8 cellular contexts compared by ENCODE assay signal in the genomic region with DNA sequence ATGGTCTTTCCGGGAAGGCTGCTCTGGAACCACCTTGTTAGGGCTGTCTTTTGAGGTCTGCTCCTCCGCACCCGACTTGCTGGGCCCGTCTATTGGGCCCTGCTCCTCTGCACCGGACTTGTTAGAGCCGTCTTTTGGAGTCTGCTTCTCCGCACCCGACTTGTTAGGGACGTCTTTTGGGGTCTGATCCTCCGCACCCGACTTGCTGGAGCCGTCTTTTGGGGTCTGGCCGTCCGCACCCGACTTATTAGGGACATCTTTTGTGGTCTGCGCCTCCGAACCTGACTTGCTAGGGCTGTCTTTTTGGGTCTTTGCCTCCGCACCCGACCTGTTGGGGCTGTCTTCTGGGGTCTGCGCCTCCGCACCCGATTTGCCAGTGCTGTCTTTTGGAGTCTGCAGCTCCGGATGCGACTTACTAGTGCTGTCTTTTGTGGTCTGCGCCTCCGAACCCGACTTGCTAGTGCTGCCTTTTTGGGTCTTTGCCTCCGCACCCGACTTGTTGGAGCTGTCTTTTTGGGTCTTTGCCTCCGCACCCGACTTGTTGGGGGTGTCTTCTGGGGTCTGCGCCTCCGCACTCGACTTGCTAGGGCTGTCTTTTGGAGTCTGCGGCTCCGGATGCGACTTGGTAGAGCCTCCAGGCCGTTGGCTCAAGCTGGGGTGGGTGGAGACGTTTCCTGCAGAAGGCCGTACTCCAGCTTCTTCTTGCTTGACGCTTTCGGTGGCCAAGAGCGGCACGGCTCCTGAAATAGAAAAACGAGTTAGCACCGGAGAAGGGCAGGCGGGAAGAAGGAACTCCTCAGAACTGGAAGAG. TPM values are rescaled to one million over a fixed set of nuclear protein-coding genes. Genes with fewer than 3 reads are reported as not detected.
A peak's percentile ranks its signal among the peaks of the same experiment; 100 is the strongest.
DNase-seq lines count a peak whose midpoint lies in the region; ATAC-seq, FAIRE-seq and TF ChIP-seq lines count a peak whose summit lies in the region.

No MANE protein-coding gene starts in this region.

- peaks cover 48% of the 10 kb centered on the region for H3K4me1 Mint-ChIP-seq in T-helper 17 cell

- H3K36me3 ChIP-seq in GM12878 (ENCODE audit: control insufficient read depth in 2 of 2, insufficient read depth in 2 of 2, low read length in 1 of 2) (peaks cover 8 to 23% of the 10 kb centered on the region in 2 experiments), keratinocyte (ENCODE audit: control insufficient read depth in 2 of 2, extremely low read depth in 1 of 2, insufficient read depth in 2 of 2, low read length in 2 of 2) (peaks cover 18 to 19% of the 10 kb centered on the region in 2 experiments)

- H3K4me1 ChIP-seq in GM12878 (ENCODE audit: control insufficient read depth, insufficient read depth, low read length): peaks cover 20% of the 10 kb centered on the region
- peaks cover 18% of the 10 kb centered on the region for H3K4me1 ChIP-seq in keratinocyte (ENCODE audit: control insufficient read depth, extremely low read depth, insufficient read depth, low read length)

- H3K36me3 Mint-ChIP-seq in T-helper 17 cell (ENCODE audit: low read depth): peaks cover 18% of the 10 kb centered on the region

- no peak for TF ChIP-seq RAD21 in GM12878 (IDR thresholded peaks at IDR 0.05; ENCODE audit: insufficient read depth, low read depth, low read length)

- H2AFZ ChIP-seq in GM12878 (ENCODE audit: control insufficient read depth, low read depth, low read length): peak overlapping the region; percentile 92
- peak overlapping the region; percentile 88 for H2AFZ ChIP-seq in keratinocyte (ENCODE audit: control insufficient read depth, low read length)

- TF ChIP-seq CTCF in GM12878 (IDR thresholded peaks at IDR 0.05 in 2 of 3, conservative IDR thresholded peaks at IDR 0.05 in 1 of 3; ENCODE audit: control insufficient read depth in 2 of 3, extremely low read depth in 1 of 3, insufficient read depth in 1 of 3, low read depth in 3 of 3, low read length in 3 of 3): no peak
- TF ChIP-seq CTCF in keratinocyte (optimal IDR thresholded peaks at IDR 0.05 in 1 of 3, IDR thresholded peaks at IDR 0.05 in 1 of 3, conservative IDR thresholded peaks at IDR 0.05 in 1 of 3; ENCODE audit: extremely low read depth in 1 of 3, insufficient read depth in 2 of 3, low read length in 3 of 3): no peak

- DNase-seq in SKM-1 (lab: John Stamatoyannopoulos, UW; ENCODE audit: unreplicated experiment) (peak; percentile 82), SKM-1 treated with dmso at 0.1 percent for 144 hours (lab: John Stamatoyannopoulos, UW; ENCODE audit: unreplicated experiment) (no peak), T-helper 17 cell (peak; percentile 25 to 38 (median 26)), GM12878 (ENCODE audit: low read depth, low spot score) (no peak), keratinocyte (ENCODE audit: low read depth, low spot score) (peak; percentile 11)
- peak in 3 of 4 experiments; percentile 21 to 37 (median 36) for DNase-seq in stimulated activated CD4-positive, alpha-beta T cell treated with anti-CD3 and anti-CD28 coated beads, Interleukin-1b, Interleukin-23, amount 100 ng/mL, for 24 hours (ENCODE audit: low read depth in 4 of 4, low spot score in 1 of 4)

- H3K9me1 ChIP-seq in keratinocyte (ENCODE audit: control insufficient read depth, extremely low read depth, insufficient read depth, low read length): peaks cover 4% of the 10 kb centered on the region

- H4K20me1 ChIP-seq in GM12878 (ENCODE audit: control insufficient read depth, insufficient read depth) (peaks cover 8% of the 10 kb centered on the region), keratinocyte (ENCODE audit: control insufficient read depth, extremely low read depth, insufficient read depth, low read length) (peaks cover 12% of the 10 kb centered on the region)

- RAD21 ChIA-PET in GM12878 (lab: Charles Lee; ENCODE audit: unreplicated experiment): interaction anchor here (0.8 to 2.4 kb wide), 10 partner anchors 12 to 383 kb away, joined by 3 to 6 read pairs (median 4); a partner anchor contains a TSS

- peak overlapping the region; percentile 98 for H3K4me3 ChIP-seq in GM12878
- peak overlapping the region; percentile 69 to 87 (median 85) for H3K4me3 ChIP-seq in keratinocyte (ENCODE audit: control insufficient read depth in 2 of 3, extremely low read depth in 1 of 3, insufficient read depth in 2 of 3, low read depth in 1 of 3, low read length in 3 of 3)

- no peak for TF ChIP-seq EP300 in GM12878 (IDR thresholded peaks at IDR 0.05; ENCODE audit: borderline replicate concordance in 1 of 2, control insufficient read depth in 1 of 2, low read depth in 2 of 2, low read length in 2 of 2)

- ATAC-seq in HG03280 (IDR thresholded peaks at IDR 0.05; ENCODE audit: unreplicated experiment): peak; percentile 32
- peak; percentile 24 for ATAC-seq in T-helper 17 cell
- ATAC-seq in GM12878: peak; percentile 70
- ATAC-seq in GM18520 (IDR thresholded peaks at IDR 0.05; ENCODE audit: unreplicated experiment): no peak

- BruUV-seq in GM12878 (replicated peaks; lab: Mats Ljungman, UMichigan): TSS peak; percentile 69

- WGBS in GM12878 (ENCODE audit: insufficient coverage, insufficient replicate concordance, low lambda C conversion rate, missing lambda C conversion rate): 2% methylated on average over 47 of the region's 47 CpGs

- peak overlapping the region; percentile 86 for H3K4me2 ChIP-seq in GM12878 (ENCODE audit: control insufficient read depth, insufficient read depth)
- H3K4me2 ChIP-seq in keratinocyte (ENCODE audit: control insufficient read depth, extremely low read depth, insufficient read depth, low read depth, low read length): peak overlapping the region; percentile 77

- peak overlapping the region; percentile 97 for H3K9ac ChIP-seq in GM12878 (ENCODE audit: control insufficient read depth, insufficient read depth, low read length)
- H3K9ac ChIP-seq in keratinocyte (ENCODE audit: control insufficient read depth, extremely low read depth, insufficient read depth, low read length): peak overlapping the region; percentile 91

- peak overlapping the region; percentile 99 for H3K27ac ChIP-seq in GM12878 (ENCODE audit: control insufficient read depth, insufficient read depth)
- H3K27ac ChIP-seq in keratinocyte (ENCODE audit: control insufficient read depth, insufficient read depth, low read length): peak overlapping the region; percentile 91

- FAIRE-seq in GM12878 (lab: Jason Lieb, UNC) (no peak), keratinocyte (lab: Jason Lieb, UNC) (no peak)

- H3K27me3 ChIP-seq in GM12878 (replicated peaks in 1 of 2; ENCODE audit: control insufficient read depth in 2 of 2, insufficient read depth in 2 of 2, low read length in 1 of 2) (no peaks in the 10 kb centered on the region), keratinocyte (ENCODE audit: control insufficient read depth, extremely low read depth, insufficient read depth, low read length) (no peaks in the 10 kb centered on the region)

- dilution Hi-C loops in keratinocyte (cut with MboI; ENCODE audit: extremely low pct_ligation_motif_present, low sequenced_read_pairs): no loop called here

- no peak for TF ChIP-seq POLR2A in GM12878 (IDR thresholded peaks at IDR 0.05; ENCODE audit: low read depth, low read length)

- intact Hi-C loops in GM12878 (cut with micrococcal nuclease; ENCODE audit: unreplicated experiment): loop anchor here (5.0 kb wide), 1 partner anchor 225 kb away; no protein-coding TSS in a partner anchor

- CTCF ChIA-PET in GM12878 (lab: Yijun Ruan, JAX): interaction anchor here (1.2 to 2.7 kb wide), 4 partner anchors 27 to 225 kb away, joined by 3 to 17 read pairs (median 5); a partner anchor contains a TSS

- peak overlapping the region; percentile 99 for H3K4me3 Mint-ChIP-seq in T-helper 17 cell

- SMC1A ChIA-PET in GM12878 (lab: Charles Lee; ENCODE audit: uncharacterized antibody, unreplicated experiment): interaction anchor here (1.4 to 2.2 kb wide), 4 partner anchors 17 to 30 kb away, joined by 3 to 6 read pairs (median 4); a partner anchor contains a TSS

- peak overlapping the region; percentile 99 for H3K27ac Mint-ChIP-seq in T-helper 17 cell

- H3K79me2 ChIP-seq in GM12878 (ENCODE audit: control insufficient read depth, insufficient read depth, low read length) (peaks cover 61% of the 10 kb centered on the region), keratinocyte (ENCODE audit: control insufficient read depth, insufficient read depth, low read length) (peaks cover 44% of the 10 kb centered on the region)

- no peaks in the 10 kb centered on the region for H3K27me3 Mint-ChIP-seq in T-helper 17 cell

- POLR2A ChIA-PET in GM12878 (lab: Charles Lee): interaction anchor here (0.6 to 3.5 kb wide), 11 partner anchors 8 to 877 kb away, joined by 3 to 20 read pairs (median 5); a partner anchor contains a TSS

- in situ Hi-C loops in GM12878 (cut with MboI): no loop called here

- H3K9me3 ChIP-seq in T-helper 17 cell (ENCODE audit: control insufficient read depth, low read length, poor library complexity, severe bottlenecking): no peaks in the 10 kb centered on the region
- no peaks in the 10 kb centered on the region for H3K9me3 ChIP-seq in GM12878 (replicated peaks; ENCODE audit: control insufficient read depth, insufficient read depth, low read length)
- no peaks in the 10 kb centered on the region for H3K9me3 ChIP-seq in keratinocyte (ENCODE audit: control insufficient read depth, low read depth, low read length)

RNA-seq across cellular contexts. Expression of a gene that starts 0.6 kb away (rescaled TPM):
- total RNA-seq in T-helper 17 cell (100 to 1,000 TPM; 122 to 125 TPM), GM12878 (2014; rRNA removed) (35.2 and 37.2 TPM in 2 replicates), GM12878 (2014; rRNA removed; fragmentation: Illumina TruSeq; extraction: Trizol) (35.3 and 36.9 TPM in 2 replicates), GM12878 (2021) (62.6 and 64.7 TPM in 2 replicates)
- total RNA-seq in GM12878 (2013; cell fraction: nucleolus; rRNA removed): 189 and 215 TPM in 2 replicates
- 41.6 TPM for polyA plus RNA-seq in GM12878 (2011; ENCODE audit: low read depth)
- polyA plus RNA-seq in GM12878 (2011; rRNA removed) (82.3 and 92.3 TPM in 2 replicates), GM12878 (2014; fragmentation: Illumina TruSeq; extraction: Trizol) (75.7 and 79.2 TPM in 2 replicates), GM12878 (2014; fragmentation: Nextera tagmentation; extraction: Ambion mirVana) (10 to 100 TPM; 13.8 to 21.6 TPM), GM12878 (2014; rRNA removed) (61.9 and 64.4 TPM in 2 replicates), GM12878 (2016; fragmentation: Nextera tagmentation; extraction: Ambion mirVana) (10 to 100 TPM; 48.1 to 50.7 TPM), keratinocyte (35.4 to 46.9 TPM (median 43.3 TPM) in 3 replicates)
- 62.0 and 71.5 TPM in 2 replicates for polyA plus RNA-seq in GM12878 (2011; cell fraction: cytosol; rRNA removed)
- 56.7 and 70.6 TPM in 2 replicates for polyA plus RNA-seq in GM12878 (2011; cell fraction: nucleus; rRNA removed)
- 51.4 and 53.8 TPM in 2 replicates for polyA plus RNA-seq in GM12878 (2012)
- polyA minus RNA-seq in GM12878 (2011; rRNA and poly(A)+ RNA removed): 59.0 and 63.1 TPM in 2 replicates
- 19.8 and 21.1 TPM in 2 replicates for polyA minus RNA-seq in GM12878 (2011; cell fraction: cytosol; rRNA and poly(A)+ RNA removed)
- 32.6 and 51.3 TPM in 2 replicates for polyA minus RNA-seq in GM12878 (2011; cell fraction: nucleus; rRNA and poly(A)+ RNA removed)
- 9.8 TPM for polyA plus RNA-seq in keratinocyte (2011; ENCODE audit: low read depth)
- polyA plus RNA-seq in keratinocyte (2011; cell fraction: cytosol; rRNA removed): 16.9 and 22.4 TPM in 2 replicates
- 87.5 and 99.4 TPM in 2 replicates for polyA plus RNA-seq in keratinocyte (2011; cell fraction: nucleus; rRNA removed)
- polyA plus RNA-seq in keratinocyte (2012; ENCODE audit: low replicate concordance): 16.7 and 36.0 TPM in 2 replicates
- 28.3 to 43.4 TPM (median 33.0 TPM) in 3 replicates for polyA minus RNA-seq in keratinocyte
- 33.8 TPM for polyA minus RNA-seq in keratinocyte (2011; cell fraction: cytosol; rRNA and poly(A)+ RNA removed)
- 47.8 and 76.7 TPM in 2 replicates for polyA minus RNA-seq in keratinocyte (2011; cell fraction: nucleus; rRNA and poly(A)+ RNA removed)

RNA-seq across cellular contexts. Expression of a gene that starts 27.2 kb away (rescaled TPM):
- total RNA-seq in T-helper 17 cell (10 to 100 TPM; 30.3 to 35.9 TPM), GM12878 (2014; rRNA removed) (26.5 and 27.6 TPM in 2 replicates), GM12878 (2014; rRNA removed; fragmentation: Illumina TruSeq; extraction: Trizol) (22.5 and 22.8 TPM in 2 replicates), GM12878 (2021) (23.6 and 26.2 TPM in 2 replicates)
- 40.3 and 42.7 TPM in 2 replicates for total RNA-seq in GM12878 (2013; cell fraction: nucleolus; rRNA removed)
- polyA plus RNA-seq in GM12878 (2011; ENCODE audit: low read depth): 11.1 TPM
- polyA plus RNA-seq in GM12878 (2011; rRNA removed) (19.2 and 25.1 TPM in 2 replicates), GM12878 (2014; fragmentation: Illumina TruSeq; extraction: Trizol) (20.4 and 28.8 TPM in 2 replicates), GM12878 (2014; fragmentation: Nextera tagmentation; extraction: Ambion mirVana) (1 to 10 TPM; 3.3 to 4.4 TPM), GM12878 (2014; rRNA removed) (21.3 and 21.6 TPM in 2 replicates), GM12878 (2016; fragmentation: Nextera tagmentation; extraction: Ambion mirVana) (10 to 100 TPM; 12.8 to 15.2 TPM), keratinocyte (74.0 to 98.8 TPM (median 74.8 TPM) in 3 replicates)
- polyA plus RNA-seq in GM12878 (2011; cell fraction: cytosol; rRNA removed): 27.2 and 28.2 TPM in 2 replicates
- 44.6 and 50.4 TPM in 2 replicates for polyA plus RNA-seq in GM12878 (2011; cell fraction: nucleus; rRNA removed)
- polyA plus RNA-seq in GM12878 (2012): 14.9 and 16.3 TPM in 2 replicates
- 27.0 and 35.1 TPM in 2 replicates for polyA minus RNA-seq in GM12878 (2011; rRNA and poly(A)+ RNA removed)
- polyA minus RNA-seq in GM12878 (2011; cell fraction: cytosol; rRNA and poly(A)+ RNA removed): 15.8 and 18.2 TPM in 2 replicates
- polyA minus RNA-seq in GM12878 (2011; cell fraction: nucleus; rRNA and poly(A)+ RNA removed): 15.7 and 18.8 TPM in 2 replicates
- polyA plus RNA-seq in keratinocyte (2011; ENCODE audit: low read depth): 20.0 TPM
- 42.6 and 47.0 TPM in 2 replicates for polyA plus RNA-seq in keratinocyte (2011; cell fraction: cytosol; rRNA removed)
- polyA plus RNA-seq in keratinocyte (2011; cell fraction: nucleus; rRNA removed): 199 and 213 TPM in 2 replicates
- 65.0 and 67.0 TPM in 2 replicates for polyA plus RNA-seq in keratinocyte (2012; ENCODE audit: low replicate concordance)
- 83.1 to 180 TPM (median 126 TPM) in 3 replicates for polyA minus RNA-seq in keratinocyte
- polyA minus RNA-seq in keratinocyte (2011; cell fraction: cytosol; rRNA and poly(A)+ RNA removed): 61.2 TPM
- 145 and 178 TPM in 2 replicates for polyA minus RNA-seq in keratinocyte (2011; cell fraction: nucleus; rRNA and poly(A)+ RNA removed)

RNA-seq across cellular contexts. Expression of a gene that starts 27.4 kb away (rescaled TPM):
- 10 to 100 TPM; 20.0 to 23.2 TPM for total RNA-seq in T-helper 17 cell
- 35.5 and 42.9 TPM in 2 replicates for total RNA-seq in GM12878 (2013; cell fraction: nucleolus; rRNA removed)
- 11.0 and 14.6 TPM in 2 replicates for total RNA-seq in GM12878 (2014; rRNA removed)
- total RNA-seq in GM12878 (2014; rRNA removed; fragmentation: Illumina TruSeq; extraction: Trizol): 10.0 and 10.4 TPM in 2 replicates
- total RNA-seq in GM12878 (2021): 10.1 and 11.2 TPM in 2 replicates
- 5.8 TPM for polyA plus RNA-seq in GM12878 (2011; ENCODE audit: low read depth)
- polyA plus RNA-seq in GM12878 (2011; rRNA removed): 19.0 and 19.1 TPM in 2 replicates
- polyA plus RNA-seq in GM12878 (2011; cell fraction: cytosol; rRNA removed): 18.8 and 22.2 TPM in 2 replicates
- polyA plus RNA-seq in GM12878 (2011; cell fraction: nucleus; rRNA removed): 48.1 and 49.9 TPM in 2 replicates
- polyA plus RNA-seq in GM12878 (2012): 7.7 and 9.1 TPM in 2 replicates
- polyA plus RNA-seq in GM12878 (2014; fragmentation: Illumina TruSeq; extraction: Trizol): 13.5 and 14.0 TPM in 2 replicates
- polyA plus RNA-seq in GM12878 (2014; fragmentation: Nextera tagmentation; extraction: Ambion mirVana): 1 to 10 TPM; 1.2 to 2.7 TPM
- polyA plus RNA-seq in GM12878 (2014; rRNA removed): 12.9 and 18.8 TPM in 2 replicates
- polyA plus RNA-seq in GM12878 (2016; fragmentation: Nextera tagmentation; extraction: Ambion mirVana): 10 to 100 TPM; 13.9 to 14.4 TPM
- 14.6 and 23.0 TPM in 2 replicates for polyA minus RNA-seq in GM12878 (2011; rRNA and poly(A)+ RNA removed)
- 3.0 and 3.7 TPM in 2 replicates for polyA minus RNA-seq in GM12878 (2011; cell fraction: cytosol; rRNA and poly(A)+ RNA removed)
- 13.4 and 18.3 TPM in 2 replicates for polyA minus RNA-seq in GM12878 (2011; cell fraction: nucleus; rRNA and poly(A)+ RNA removed)
- 17.8 to 31.0 TPM (median 20.1 TPM) in 3 replicates for polyA plus RNA-seq in keratinocyte
- polyA plus RNA-seq in keratinocyte (2011; ENCODE audit: low read depth): 6.4 TPM
- polyA plus RNA-seq in keratinocyte (2011; cell fraction: cytosol; rRNA removed): 18.2 TPM in 2 replicates
- 55.2 and 66.3 TPM in 2 replicates for polyA plus RNA-seq in keratinocyte (2011; cell fraction: nucleus; rRNA removed)
- polyA plus RNA-seq in keratinocyte (2012; ENCODE audit: low replicate concordance): 10.7 and 13.9 TPM in 2 replicates
- polyA minus RNA-seq in keratinocyte: 15.8 to 28.0 TPM (median 23.0 TPM) in 3 replicates
- 9.8 TPM for polyA minus RNA-seq in keratinocyte (2011; cell fraction: cytosol; rRNA and poly(A)+ RNA removed)
- 11.7 and 20.0 TPM in 2 replicates for polyA minus RNA-seq in keratinocyte (2011; cell fraction: nucleus; rRNA and poly(A)+ RNA removed)

Comparison
In these comparisons a context has a peak if more than half of its experiments do, and no peak if none do; other contexts are left out.
1. DNase-seq: peak in SKM-1 (single experiment), T-helper 17 cell (3 of 3), keratinocyte (single experiment) and stimulated activated CD4-positive, alpha-beta T cell treated with anti-CD3 and anti-CD28 coated beads, Interleukin-1b, Interleukin-23, amount 100 ng/mL, for 24 hours (3 of 4); none in SKM-1 treated with dmso at 0.1 percent for 144 hours (single experiment) and GM12878 (single experiment).